ENCODE assay signal across 21 cellular contexts in genomic region chr5:176384366-176384930, GRCh38.
"Had no signal": no experiment of that assay in that cellular context is flagged by ENCODE, and none has a peak within 500 bp of the region (broad histone marks: within the 10 kb centered on the region; RNA-seq: fewer than 3 reads in every experiment).

No MANE protein-coding gene starts in this region.

- H3K27ac Mint-ChIP-seq: endodermal cell, type B pancreatic cell had no signal

- H3K27ac ChIP-seq: colonic mucosa, parathyroid adenoma, suprapubic skin, thyroid gland had no signal

- H3K4me3 Mint-ChIP-seq: endodermal cell; natural killer cell treated with Interleukin-12 subunit alpha and Interleukin-12 subunit beta and Interleukin-15 and Interleukin-18, amount 100 ng/mL, for 72 hours; type B pancreatic cell had no signal

- H3K9ac ChIP-seq: parathyroid adenoma had no signal

- ATAC-seq: heart left ventricle; left colon; left ventricle myocardium superior; natural killer cell treated with Interleukin-12 subunit alpha and Interleukin-12 subunit beta and Interleukin-15 and Interleukin-18, amount 100 ng/mL, for 72 hours; sciatic nerve had no signal

- H3K4me3 ChIP-seq: colonic mucosa, heart left ventricle, lung, suprapubic skin, thyroid gland had no signal

- H3K27me3 Mint-ChIP-seq: natural killer cell treated with Interleukin-12 subunit alpha and Interleukin-12 subunit beta and Interleukin-15 and Interleukin-18, amount 100 ng/mL, for 72 hours; type B pancreatic cell had no signal

- H3K27me3 ChIP-seq: colonic mucosa, heart left ventricle, suprapubic skin, thyroid gland had no signal

- DNase-seq: colonic mucosa; effector CD4-positive, alpha-beta T cell; endodermal cell; foreskin melanocyte; hippocampal formation; left colon; mesenchymal stem cell; midbrain; stimulated activated CD4-positive, alpha-beta T cell treated with anti-CD3 and anti-CD28 coated beads, Interleukin-2, amount 100 ng/mL, for 24 hours; stimulated activated CD4-positive, alpha-beta T cell treated with anti-CD3 and anti-CD28 coated beads, Interleukin-4, amount 100 ng/mL, for 4 hours; stimulated activated naive CD4-positive, alpha-beta T cell; thyroid gland had no signal

- H2AFZ ChIP-seq: parathyroid adenoma had no signal

- H3K9me3 Mint-ChIP-seq: endodermal cell; natural killer cell treated with Interleukin-12 subunit alpha and Interleukin-12 subunit beta and Interleukin-15 and Interleukin-18, amount 100 ng/mL, for 72 hours; type B pancreatic cell had no signal

- FAIRE-seq: urothelium cell line had no signal

- H3K36me3 ChIP-seq: colonic mucosa had no signal

- H3K9me3 ChIP-seq: colonic mucosa, heart left ventricle, suprapubic skin, thyroid gland had no signal
